In genomic region chr16:75572859-75573542, GRCh38 we compare ENCODE assay signal across 26 cellular contexts. TPM values are rescaled to one million over a fixed set of nuclear protein-coding genes. Genes with fewer than 3 reads are reported as not detected.
DNase-seq lines count a peak whose midpoint lies in the region; ATAC-seq and TF ChIP-seq lines count a peak whose summit lies in the region.
"Had no signal": no experiment of that assay in that cellular context is flagged by ENCODE, and none has a peak within 500 bp of the region (broad histone marks: within the 10 kb centered on the region; RNA-seq: fewer than 3 reads in every experiment).

No MANE protein-coding gene starts in this region.

- TF ChIP-seq CTCF in activated B cell treated with CpG ODN at 0.5 μM for 24 hours (IDR thresholded peaks at IDR 0.05) = no peak

- H3K36me3 Mint-ChIP-seq in IgD-negative memory B cell = peaks cover 7% of the 10 kb centered on the region
- peaks cover 84% of the 10 kb centered on the region for H3K36me3 Mint-ChIP-seq in activated B cell treated with CpG ODN at 0.5 μM for 24 hours (ENCODE audit: low read depth)
- H3K36me3 Mint-ChIP-seq in naive B cell = peaks cover 13 to 22% of the 10 kb centered on the region in 2 donors
- H3K36me3 Mint-ChIP-seq in T-helper 2 cell treated with Interferon-gamma antibody and Interleukin-4, amounts not matched to agents 5 μg/mL and 100 μg/mL, for 36 hours (ENCODE audit: low read depth) = peaks cover 41% of the 10 kb centered on the region

- H3K4me1 Mint-ChIP-seq in IgD-negative memory B cell (peaks cover 28 to 39% (median 32%) of the 10 kb centered on the region in 3 donors), activated B cell treated with CpG ODN at 0.5 μM for 24 hours (peaks cover 63% of the 10 kb centered on the region), naive B cell (peaks cover 26 to 49% (median 39%) of the 10 kb centered on the region in 3 donors)
- H3K4me1 Mint-ChIP-seq in T-helper 2 cell treated with Interferon-gamma antibody and Interleukin-4, amounts not matched to agents 5 μg/mL and 100 μg/mL, for 36 hours (ENCODE audit: low read depth) = peaks cover 7% of the 10 kb centered on the region

- DNase-seq in activated B cell treated with CpG ODN at 0.5 μM for 24 hours = no peak
- DNase-seq in naive B cell = no peak
- no peak for DNase-seq in T-helper 2 cell treated with Interferon-gamma antibody and Interleukin-4, amounts not matched to agents 5 μg/mL and 100 μg/mL, for 36 hours (ENCODE audit: low spot score)
- no peak for DNase-seq in central memory CD4-positive, alpha-beta T cell
- DNase-seq: activated CD4-positive, alpha-beta T cell treated with anti-CD3 and anti-CD28 coated beads, Interleukin-2, amount 10 ng/mL, durations not matched to agents 7 days and 5 days; activated CD8-positive, alpha-beta memory T cell treated with anti-CD3 and anti-CD28 coated beads, Interleukin-2, amount 50 U/mL, for 48 hours; activated effector memory CD4-positive, alpha-beta T cell treated with Interleukin-2 at 50 U/mL for 16 hours; dermis blood vessel endothelial cell; DMS79; H7; heart left ventricle; left lung; MG63; midbrain; NCI-H1417 treated with DMSO at 0.1 percent for 48 hours; NCI-H2107; NCI-H510A treated with DMSO at 0.1 percent for 48 hours; ovary; RPMI8226; SK-N-SH; stimulated activated CD4-positive, alpha-beta T cell treated with anti-CD3 and anti-CD28 coated beads, Interleukin-12 subunit alpha, Interleukin-12 subunit beta, amount 100 ng/mL, for 4 hours; stimulated activated CD4-positive, alpha-beta T cell treated with anti-CD3 and anti-CD28 coated beads, Interleukin-4, amount 100 ng/mL, for 4 hours; stimulated activated naive CD8-positive, alpha-beta T cell treated with anti-CD3 and anti-CD28 coated beads, Interleukin-15, amount 100 ng/mL, for 72 hours had no signal

- H3K27me3 Mint-ChIP-seq in IgD-negative memory B cell = no peaks in the 10 kb centered on the region
- no peaks in the 10 kb centered on the region for H3K27me3 Mint-ChIP-seq in activated B cell treated with CpG ODN at 0.5 μM for 24 hours
- H3K27me3 Mint-ChIP-seq in naive B cell = no peaks in the 10 kb centered on the region
- H3K27me3 Mint-ChIP-seq in T-helper 2 cell treated with Interferon-gamma antibody and Interleukin-4, amounts not matched to agents 5 μg/mL and 100 μg/mL, for 36 hours (ENCODE audit: low read depth) = no peaks in the 10 kb centered on the region
- H3K27me3 Mint-ChIP-seq: activated CD4-positive, alpha-beta T cell treated with anti-CD3 and anti-CD28 coated beads, Interleukin-2, amount 10 ng/mL, durations not matched to agents 7 days and 5 days; natural killer cell treated with Interleukin-12 subunit alpha and Interleukin-12 subunit beta and Interleukin-15 and Interleukin-18, amount 100 ng/mL, for 72 hours; stimulated activated naive CD8-positive, alpha-beta T cell treated with anti-CD3 and anti-CD28 coated beads, Interleukin-15, amount 100 ng/mL, for 72 hours had no signal

- H3K9me3 Mint-ChIP-seq in IgD-negative memory B cell = no peaks in the 10 kb centered on the region
- no peaks in the 10 kb centered on the region for H3K9me3 Mint-ChIP-seq in activated B cell treated with CpG ODN at 0.5 μM for 24 hours
- no peaks in the 10 kb centered on the region for H3K9me3 Mint-ChIP-seq in naive B cell
- H3K9me3 Mint-ChIP-seq in T-helper 2 cell treated with Interferon-gamma antibody and Interleukin-4, amounts not matched to agents 5 μg/mL and 100 μg/mL, for 36 hours = no peaks in the 10 kb centered on the region
- H3K9me3 Mint-ChIP-seq: activated CD4-positive, alpha-beta T cell treated with anti-CD3 and anti-CD28 coated beads, Interleukin-2, amount 10 ng/mL, durations not matched to agents 7 days and 5 days; natural killer cell treated with Interleukin-12 subunit alpha and Interleukin-12 subunit beta and Interleukin-15 and Interleukin-18, amount 100 ng/mL, for 72 hours; stimulated activated naive CD8-positive, alpha-beta T cell treated with anti-CD3 and anti-CD28 coated beads, Interleukin-15, amount 100 ng/mL, for 72 hours had no signal

- intact Hi-C loops in activated B cell treated with CpG ODN at 0.5 μM for 24 hours (cut with micrococcal nuclease) = no loop called here

- POLR2A ChIA-PET in activated B cell treated with CpG ODN at 0.5 μM for 24 hours (lab: Charles Lee) = interaction anchor here (0.7 kb wide), 1 partner anchor 11 kb away, joined by 4 read pairs; no protein-coding TSS in a partner anchor

- ATAC-seq in activated B cell treated with CpG ODN at 0.5 μM for 24 hours (ENCODE audit: low read depth) (no peak), naive B cell (ENCODE audit: low read depth in 2 of 2) (no peak)
- ATAC-seq: heart left ventricle; left lung; natural killer cell treated with Interleukin-12 subunit alpha and Interleukin-12 subunit beta and Interleukin-15 and Interleukin-18, amount 100 ng/mL, for 72 hours; stimulated activated naive CD8-positive, alpha-beta T cell treated with anti-CD3 and anti-CD28 coated beads, Interleukin-15, amount 100 ng/mL, for 72 hours had no signal

- CTCF ChIA-PET in activated B cell treated with CpG ODN at 0.5 μM for 24 hours (lab: Charles Lee) = no interaction called here

- peak overlapping the region in 1 of 4 donors; percentile 48 for H3K4me3 Mint-ChIP-seq in IgD-negative memory B cell
- H3K4me3 Mint-ChIP-seq in activated B cell treated with CpG ODN at 0.5 μM for 24 hours = no peak overlapping the region
- H3K4me3 Mint-ChIP-seq in naive B cell = peak overlapping the region in 1 of 8 donors; percentile 66
- no peak overlapping the region for H3K4me3 Mint-ChIP-seq in T-helper 2 cell treated with Interferon-gamma antibody and Interleukin-4, amounts not matched to agents 5 μg/mL and 100 μg/mL, for 36 hours
- H3K4me3 Mint-ChIP-seq: activated CD4-positive, alpha-beta T cell treated with anti-CD3 and anti-CD28 coated beads, Interleukin-2, amount 10 ng/mL, durations not matched to agents 7 days and 5 days; natural killer cell treated with Interleukin-12 subunit alpha and Interleukin-12 subunit beta and Interleukin-15 and Interleukin-18, amount 100 ng/mL, for 72 hours; stimulated activated naive CD8-positive, alpha-beta T cell treated with anti-CD3 and anti-CD28 coated beads, Interleukin-15, amount 100 ng/mL, for 72 hours had no signal

- H3K27ac Mint-ChIP-seq in IgD-negative memory B cell (peak overlapping the region in 2 of 3 donors; percentile 28 to 53), activated B cell treated with CpG ODN at 0.5 μM for 24 hours (peak overlapping the region; percentile 61), naive B cell (peak overlapping the region in 4 of 6 donors; percentile 3 to 98 (median 62))
- no peak overlapping the region for H3K27ac Mint-ChIP-seq in T-helper 2 cell treated with Interferon-gamma antibody and Interleukin-4, amounts not matched to agents 5 μg/mL and 100 μg/mL, for 36 hours
- H3K27ac Mint-ChIP-seq: activated CD4-positive, alpha-beta T cell treated with anti-CD3 and anti-CD28 coated beads, Interleukin-2, amount 10 ng/mL, durations not matched to agents 7 days and 5 days; natural killer cell treated with Interleukin-12 subunit alpha and Interleukin-12 subunit beta and Interleukin-15 and Interleukin-18, amount 100 ng/mL, for 72 hours had no signal

RNA-seq across cellular contexts. Expression of gene GABARAPL2, which starts 6.8 kb away (rescaled TPM):
- polyA plus RNA-seq in IgD-negative memory B cell (307 TPM), naive B cell (ENCODE audit: low read depth in 6 of 6) (100 to 1,000 TPM; 251 to 332 (median 315) TPM)
- total RNA-seq in activated B cell treated with CpG ODN at 0.5 μM for 24 hours = 62.9 and 69.4 TPM in 2 replicates

RNA-seq across cellular contexts. Expression of gene TMEM231, which starts 16.9 kb away (rescaled TPM):
- polyA plus RNA-seq in IgD-negative memory B cell (5.8 TPM), naive B cell (ENCODE audit: low read depth in 6 of 6) (1 to 10 TPM in 3 of 6 donors, under 1 TPM in 2, not detected in 1; 0.21 to 1.4 (median 1.1) TPM)
- total RNA-seq in activated B cell treated with CpG ODN at 0.5 μM for 24 hours = 4.0 and 4.1 TPM in 2 replicates

RNA-seq across cellular contexts. Expression of gene CHST5, which starts 37.1 kb away (rescaled TPM):
- not detected for polyA plus RNA-seq in IgD-negative memory B cell
- total RNA-seq in activated B cell treated with CpG ODN at 0.5 μM for 24 hours = 0.11 TPM in 1 of 2 replicates, not detected in the other
- polyA plus RNA-seq in naive B cell (ENCODE audit: low read depth in 6 of 6) = not detected
- total RNA-seq: dermis blood vessel endothelial cell; T-helper 2 cell treated with Interferon-gamma antibody and Interleukin-4, amounts not matched to agents 100 ng/mL and 5 ng/mL, for 36 hours had no signal

RNA-seq across cellular contexts. Expression of gene ADAT1, which starts 50.1 kb away (rescaled TPM):
- 39.3 TPM for polyA plus RNA-seq in IgD-negative memory B cell
- total RNA-seq in activated B cell treated with CpG ODN at 0.5 μM for 24 hours = 52.7 and 57.2 TPM in 2 replicates
- 10 to 100 TPM; 27.4 to 49.7 (median 39.2) TPM for polyA plus RNA-seq in naive B cell (ENCODE audit: low read depth in 6 of 6)
